ENCODE assay signal across 2 cellular contexts in genomic region chr11:7512525-7513209, GRCh38.
TF ChIP-seq lines count a peak whose summit lies in the region.

No MANE protein-coding gene starts in this region.

TF ChIP-seq in GM23338, 12 proteins besides CTCF, POLR2A, EP300 and RAD21:
- no peak for TF ChIP-seq CREB1 (CRISPR knock-in tag; IDR thresholded peaks at IDR 0.05; ENCODE audit: low read depth)
- TF ChIP-seq EZH2 (IDR thresholded peaks at IDR 0.05; ENCODE audit: low read depth, unreplicated experiment), result no peak
- TF ChIP-seq ETS1 (IDR thresholded peaks at IDR 0.05), result no peak
- no peak for TF ChIP-seq ZNF331 (CRISPR knock-in tag; IDR thresholded peaks at IDR 0.05; ENCODE audit: low read depth)
- no peak for TF ChIP-seq ZNF114 (CRISPR knock-in tag; IDR thresholded peaks at IDR 0.05)
- no peak for TF ChIP-seq REST (IDR thresholded peaks at IDR 0.05; ENCODE audit: unreplicated experiment)
- TF ChIP-seq STAT1 (IDR thresholded peaks at IDR 0.05; ENCODE audit: unreplicated experiment), result no peak
- no peak for TF ChIP-seq NANOG (IDR thresholded peaks at IDR 0.05; ENCODE audit: borderline replicate concordance)
- no peak for TF ChIP-seq ZNF462 (CRISPR knock-in tag; IDR thresholded peaks at IDR 0.05)
- no peak for TF ChIP-seq POLR2AphosphoS5 (IDR thresholded peaks at IDR 0.05; ENCODE audit: low read depth)

TF ChIP-seq in GM12878, 131 proteins besides CTCF, POLR2A, EP300 and RAD21 (continues in another document):
- peak; percentile 73 for TF ChIP-seq MLLT1 (IDR thresholded peaks at IDR 0.05)
- TF ChIP-seq HSF1 (IDR thresholded peaks at IDR 0.05; ENCODE audit: low read depth, low read length), result no peak
- peak; percentile 74; the same call in 1 of the 2 replicates for TF ChIP-seq TCF3 (IDR thresholded peaks at IDR 0.05; ENCODE audit: borderline replicate concordance, insufficient read depth, low read depth, low read length)
- TF ChIP-seq MYC (IDR thresholded peaks at IDR 0.05; ENCODE audit: insufficient read depth, insufficient read length, insufficient replicate concordance, low read length, severe bottlenecking), result no peak
- TF ChIP-seq DPF2 (IDR thresholded peaks at IDR 0.05), result peak; percentile 91
- TF ChIP-seq CHD1 (IDR thresholded peaks at IDR 0.05; ENCODE audit: low read depth, low read length), result no peak; the same call in 1 of the 2 replicates
- TF ChIP-seq IRF5 (IDR thresholded peaks at IDR 0.05; ENCODE audit: borderline replicate concordance), result peak; percentile 84
- no peak for TF ChIP-seq TCF7 (IDR thresholded peaks at IDR 0.05; ENCODE audit: borderline replicate concordance)
- TF ChIP-seq SMAD1 (IDR thresholded peaks at IDR 0.05; ENCODE audit: low read depth, partially characterized antibody), result peak; percentile 48
- TF ChIP-seq IKZF2 (IDR thresholded peaks at IDR 0.05), result peak; percentile 75 to 80
- peak; percentile 74 for TF ChIP-seq ATF7 (IDR thresholded peaks at IDR 0.05; ENCODE audit: low read depth)
- peak; percentile 76; the same call in 1 of the 2 replicates for TF ChIP-seq CBFB (IDR thresholded peaks at IDR 0.05; ENCODE audit: low read depth)
- no peak for TF ChIP-seq BMI1 (IDR thresholded peaks at IDR 0.05; ENCODE audit: borderline replicate concordance)
- TF ChIP-seq SIN3A (IDR thresholded peaks at IDR 0.05; ENCODE audit: low read depth, low read length), result peak; percentile 46; the same call in 1 of the 2 replicates
- TF ChIP-seq RCOR1 (conservative IDR thresholded peaks at IDR 0.05; ENCODE audit: low read depth, low read length), result peak; percentile 90; the same call in 1 of the 2 replicates
- no peak for TF ChIP-seq E4F1 (IDR thresholded peaks at IDR 0.05; ENCODE audit: borderline replicate concordance, partially characterized antibody)
- TF ChIP-seq E2F4 (IDR thresholded peaks at IDR 0.05; ENCODE audit: low read depth, low read length), result no peak
- TF ChIP-seq CBX3 (IDR thresholded peaks at IDR 0.05; ENCODE audit: borderline replicate concordance, low read depth), result no peak
- no peak for TF ChIP-seq SUPT20H (IDR thresholded peaks at IDR 0.05; ENCODE audit: borderline replicate concordance, control insufficient read depth, low read depth, low read length)
- peak; percentile 52 for TF ChIP-seq IKZF1 (conservative IDR thresholded peaks at IDR 0.05)
- peak; percentile 81; the same call in 1 of the 2 replicates for TF ChIP-seq MTA3 (IDR thresholded peaks at IDR 0.05; ENCODE audit: borderline replicate concordance, low read length)
- TF ChIP-seq ZNF274 (IDR thresholded peaks at IDR 0.05; ENCODE audit: insufficient read depth, insufficient read length), result no peak
- TF ChIP-seq IRF4 (IDR thresholded peaks at IDR 0.05; ENCODE audit: low read depth, low read length), result peak; percentile 86
- TF ChIP-seq SRF (IDR thresholded peaks at IDR 0.05; ENCODE audit: low read depth in 2 of 2, low read length in 2 of 2), result peak in 1 of 2 experiments; percentile 44; a peak in 1 of 4 replicates
- no peak for TF ChIP-seq ZNF217 (IDR thresholded peaks at IDR 0.05)
- TF ChIP-seq HCFC1 (IDR thresholded peaks at IDR 0.05; ENCODE audit: low read length), result 0 out of 2 replicates have a peak, but pooled peaks have one; percentile 12
- peak; percentile 61 for TF ChIP-seq EED (IDR thresholded peaks at IDR 0.05; ENCODE audit: low read depth)
- no peak for TF ChIP-seq ZNF622 (IDR thresholded peaks at IDR 0.05)
- no peak for TF ChIP-seq GABPA (IDR thresholded peaks at IDR 0.05; ENCODE audit: low read depth)
- 0 out of 3 replicates have a peak, but pooled peaks of 1 of the 2 experiments have one; percentile 61 for TF ChIP-seq EGR1 (IDR thresholded peaks at IDR 0.05; ENCODE audit: borderline replicate concordance in 1 of 2, low read depth in 2 of 2, low read length in 2 of 2)
- TF ChIP-seq NRF1 (conservative IDR thresholded peaks at IDR 0.05; ENCODE audit: low read depth, low read length), result no peak
- TF ChIP-seq ESRRA (IDR thresholded peaks at IDR 0.05; ENCODE audit: low read length), result no peak
- no peak for TF ChIP-seq KLF5 (IDR thresholded peaks at IDR 0.05; ENCODE audit: partially characterized antibody)
- peak; percentile 64 for TF ChIP-seq NFIC (IDR thresholded peaks at IDR 0.05; ENCODE audit: low read depth, low read length)
- TF ChIP-seq YBX1 (IDR thresholded peaks at IDR 0.05), result no peak
- TF ChIP-seq KAT2A (conservative IDR thresholded peaks at IDR 0.05; ENCODE audit: control insufficient read depth, low read depth, low read length), result no peak
- TF ChIP-seq POLR2AphosphoS5 (IDR thresholded peaks at IDR 0.05; ENCODE audit: low read length), result peak; percentile 49
- TF ChIP-seq NR2F1 (conservative IDR thresholded peaks at IDR 0.05), result peak; percentile 98
- no peak for TF ChIP-seq SREBF1 (IDR thresholded peaks at IDR 0.05; ENCODE audit: low read length)
- TF ChIP-seq SMAD5 (IDR thresholded peaks at IDR 0.05; ENCODE audit: low read depth), result no peak
- TF ChIP-seq CREM (IDR thresholded peaks at IDR 0.05; ENCODE audit: low read depth), result peak; percentile 81
- peak; percentile 25; the same call in 1 of the 2 replicates for TF ChIP-seq ZSCAN29 (IDR thresholded peaks at IDR 0.05)
- TF ChIP-seq CHD4 (IDR thresholded peaks at IDR 0.05), result no peak
- TF ChIP-seq SP1 (IDR thresholded peaks at IDR 0.05; ENCODE audit: low read depth, low read length), result peak; percentile 86
- TF ChIP-seq ZBTB33 (IDR thresholded peaks at IDR 0.05), result 0 out of 2 replicates have a peak, but pooled peaks have one; percentile 10
- TF ChIP-seq POLR2AphosphoS2 (IDR thresholded peaks at IDR 0.05; ENCODE audit: low read depth, low read length), result peak; percentile 64; the same call in 1 of the 2 replicates
- peak; percentile 88 for TF ChIP-seq MTA2 (IDR thresholded peaks at IDR 0.05; ENCODE audit: low read depth)
- TF ChIP-seq STAT1 (conservative IDR thresholded peaks at IDR 0.05), result 0 out of 2 replicates have a peak, but pooled peaks have one; percentile 38
- TF ChIP-seq BCL3 (IDR thresholded peaks at IDR 0.05; ENCODE audit: borderline replicate concordance, insufficient read depth, low read depth, low read length, poor library complexity, severe bottlenecking), result peak; percentile 52
- peak; percentile 23; the same call in 1 of the 2 replicates for TF ChIP-seq YY1 (IDR thresholded peaks at IDR 0.05; ENCODE audit: low read depth, low read length)
- peak; percentile 46; the same call in 1 of the 2 replicates for TF ChIP-seq CHD2 (IDR thresholded peaks at IDR 0.05; ENCODE audit: borderline replicate concordance, low read depth, low read length)
- peak; percentile 93 for TF ChIP-seq PAX5 (IDR thresholded peaks at IDR 0.05; ENCODE audit: borderline replicate concordance, low read depth, low read length)
